In the genomic region with DNA sequence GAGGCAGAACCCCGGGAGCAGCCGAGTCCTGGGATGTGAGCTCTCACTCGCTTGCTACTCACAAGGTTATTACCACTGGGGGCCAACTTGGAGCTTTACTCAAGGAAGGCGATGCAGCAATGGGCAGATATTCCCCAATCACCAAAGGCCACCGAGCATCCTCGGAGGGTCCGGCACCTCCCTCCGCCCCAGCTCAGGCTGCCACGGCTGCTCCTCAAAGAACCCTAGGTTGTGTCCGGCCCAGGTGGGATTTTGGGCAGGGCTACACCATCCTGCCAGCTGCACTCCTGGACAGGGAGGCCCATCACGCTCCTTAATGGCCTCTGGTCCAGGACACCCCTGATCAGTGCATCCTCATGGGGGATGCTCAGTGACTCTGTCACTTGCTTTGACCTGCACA, we compare ENCODE assay signal across 19 cellular contexts. TPM values are rescaled to one million over a fixed set of nuclear protein-coding genes. Genes with fewer than 3 reads are reported as not detected.
"Had no signal": no experiment of that assay in that cellular context is flagged by ENCODE, and none has a peak within 500 bp of the region (broad histone marks: within the 10 kb centered on the region; RNA-seq: fewer than 3 reads in every experiment).

No MANE protein-coding gene starts in this region.

- H3K4me1 ChIP-seq: heart left ventricle, left ventricle myocardium inferior, stomach, transverse colon had no signal

- H3K4me3 Mint-ChIP-seq: endodermal cell; naive thymus-derived CD4-positive, alpha-beta T cell had no signal

- H3K4me1 Mint-ChIP-seq: endodermal cell had no signal

- DNase-seq: dermis blood vessel endothelial cell; effector CD4-positive, alpha-beta T cell; endodermal cell; erythroblast; foreskin melanocyte; heart left ventricle; hypothalamus; left ventricle myocardium inferior; mesendoderm; naive thymus-derived CD4-positive, alpha-beta T cell; small intestine; stimulated activated CD4-positive, alpha-beta T cell treated with anti-CD3 and anti-CD28 coated beads, Interleukin-12 subunit alpha, Interleukin-12 subunit beta, amount 100 ng/mL, for 4 hours; stimulated activated naive CD4-positive, alpha-beta T cell; stomach; substantia nigra; transverse colon had no signal

- H3K36me3 Mint-ChIP-seq: naive thymus-derived CD4-positive, alpha-beta T cell had no signal

- H3K27me3 Mint-ChIP-seq: naive thymus-derived CD4-positive, alpha-beta T cell had no signal

- H3K4me3 ChIP-seq: heart left ventricle, left ventricle myocardium inferior, stomach, thoracic aorta, transverse colon had no signal

- H3K27ac Mint-ChIP-seq: endodermal cell had no signal

- ATAC-seq: heart left ventricle; naive thymus-derived CD4-positive, alpha-beta T cell had no signal

- H3K27ac ChIP-seq: heart left ventricle, left ventricle myocardium inferior, neutrophil, stomach, thoracic aorta, transverse colon had no signal

- H3K27me3 ChIP-seq: heart left ventricle, neutrophil, stomach, transverse colon had no signal

- H3K9me3 ChIP-seq: heart left ventricle, left ventricle myocardium inferior, neutrophil, stomach, thoracic aorta, transverse colon had no signal

- H3K9me3 Mint-ChIP-seq: endodermal cell; naive thymus-derived CD4-positive, alpha-beta T cell had no signal

- H3K36me3 ChIP-seq: heart left ventricle, left ventricle myocardium inferior, neutrophil, stomach, thoracic aorta, transverse colon had no signal

RNA-seq across cellular contexts. Expression of gene FBLN7, which starts 24.8 kb away (rescaled TPM):
- polyA plus RNA-seq: neural cell had no signal
